ENCODE assay signal across 16 cellular contexts in the genomic region with DNA sequence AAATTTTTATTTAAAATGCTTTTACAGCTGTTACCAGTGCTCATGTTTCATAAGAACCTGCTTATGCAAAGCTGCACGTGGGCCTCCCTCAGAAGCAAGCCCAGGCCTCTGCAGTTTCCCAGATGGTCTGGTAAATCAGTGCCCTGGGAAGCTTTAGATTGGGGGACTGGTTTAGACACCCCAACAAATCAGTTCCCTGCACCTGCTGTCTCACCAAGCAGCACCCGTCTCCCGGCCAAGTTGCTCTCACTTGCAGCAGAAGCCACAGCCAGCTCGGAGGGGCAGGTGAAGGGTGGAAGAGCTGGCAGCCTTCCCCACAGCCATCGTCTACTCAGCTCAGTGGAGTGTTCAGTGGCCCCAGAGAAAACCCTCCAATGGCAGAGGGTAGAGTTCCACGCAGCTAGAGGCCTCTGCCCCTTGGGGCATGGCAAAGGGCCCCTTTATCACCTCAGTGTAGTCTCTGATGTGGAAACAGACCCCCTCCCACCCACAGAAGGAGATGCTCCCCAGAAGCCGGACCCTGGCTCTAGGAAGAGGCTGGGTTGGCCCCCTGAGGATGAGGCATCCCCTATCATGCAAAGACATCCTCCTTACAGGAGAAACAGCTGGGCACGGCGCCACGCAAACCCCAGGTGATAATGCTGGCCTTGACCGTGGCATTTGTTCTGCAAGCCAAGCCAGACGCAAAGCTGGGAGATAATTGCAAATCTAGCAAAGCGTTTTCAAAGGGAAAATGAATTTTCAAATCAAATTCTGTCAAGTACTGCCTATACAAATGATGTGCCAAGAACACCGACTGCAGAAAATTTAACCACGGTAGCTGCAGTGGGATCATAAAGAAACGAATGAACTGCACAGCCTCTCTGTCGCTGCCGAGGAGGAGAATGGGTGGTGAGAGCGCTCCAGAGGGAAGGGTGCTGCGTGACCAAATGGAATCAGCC. TPM values are rescaled to one million over a fixed set of nuclear protein-coding genes. Genes with fewer than 3 reads are reported as not detected.
A peak's percentile ranks its signal among the peaks of the same experiment; 100 is the strongest.
DNase-seq lines count a peak whose midpoint lies in the region; ATAC-seq and TF ChIP-seq lines count a peak whose summit lies in the region.
"Had no signal": no experiment of that assay in that cellular context is flagged by ENCODE, and none has a peak within 500 bp of the region (broad histone marks: within the 10 kb centered on the region; RNA-seq: fewer than 3 reads in every experiment).

No MANE protein-coding gene starts in this region.

- H3K27ac Mint-ChIP-seq in effector memory CD8-positive, alpha-beta T cell = peak overlapping the region; percentile 44 to 86
- no peak overlapping the region for H3K27ac Mint-ChIP-seq in MCF 10A (ENCODE audit: low read depth, unreplicated experiment)
- H3K27ac Mint-ChIP-seq: activated T-cell treated with anti-CD3 and anti-CD28 coated beads, Interleukin-2, amount 50 U/mL, for 72 hours; T-helper 1 cell treated with Interleukin-12 subunit alpha and Interleukin-12 subunit beta and Interleukin-4 antibody, amounts not matched to agents 30 μg/mL and 1 μg/mL, for 36 hours had no signal

- POLR2A ChIA-PET in MCF 10A (lab: Yijun Ruan, JAX) = no interaction called here

- DNase-seq in G401 (ENCODE audit: low spot score) (peak; percentile 89), NCI-H2227 treated with DMSO at 0.1 percent for 48 hours (lab: John Stamatoyannopoulos, UW) (peak; percentile 38), posterior vena cava (ENCODE audit: low spot score) (peak; percentile 67), MCF 10A (ENCODE audit: unreplicated experiment) (no peak), BE2C (no peak)
- DNase-seq in effector memory CD8-positive, alpha-beta T cell = no peak
- no peak for DNase-seq in activated naive CD4-positive, alpha-beta T cell treated with anti-CD3 and anti-CD28 coated beads, Interleukin-2, amount 50 U/mL, for 16 hours
- DNase-seq: activated CD4-positive, alpha-beta T cell treated with anti-CD3 and anti-CD28 coated beads, Interleukin-2, amount 50 U/mL, for 1 hour; activated T-cell treated with anti-CD3 and anti-CD28 coated beads, Interleukin-2, amount 50 U/mL, for 72 hours; GF-D8; left ventricle myocardium inferior; small intestine had no signal

- no peaks in the 10 kb centered on the region for H3K27me3 ChIP-seq in BE2C

- H3K9me3 Mint-ChIP-seq in effector memory CD8-positive, alpha-beta T cell = no peaks in the 10 kb centered on the region
- H3K9me3 Mint-ChIP-seq in MCF 10A (ENCODE audit: unreplicated experiment) = no peaks in the 10 kb centered on the region
- H3K9me3 Mint-ChIP-seq: neural crest cell had no signal

- in situ Hi-C loops in G401 (cut with HindIII; ENCODE audit: low sequenced_read_pairs) = loop anchor here (10.0 kb wide), 1 partner anchor 62 kb away; no protein-coding TSS in a partner anchor

- no TSS peak for BruUV-seq in MCF 10A (replicated peaks; lab: Mats Ljungman, UMichigan)

- no peaks in the 10 kb centered on the region for H3K9me3 ChIP-seq in BE2C

- H3K4me1 ChIP-seq in BE2C = peaks cover 6% of the 10 kb centered on the region

- TF ChIP-seq CTCF in MCF 10A (IDR thresholded peaks at IDR 0.05; ENCODE audit: unreplicated experiment) (no peak), BE2C (IDR thresholded peaks at IDR 0.05; ENCODE audit: low read depth, low read length) (no peak)

- H3K36me3 Mint-ChIP-seq in effector memory CD8-positive, alpha-beta T cell (ENCODE audit: insufficient read depth) = peaks cover 8% of the 10 kb centered on the region
- H3K36me3 Mint-ChIP-seq in MCF 10A (ENCODE audit: insufficient read depth, unreplicated experiment) = no peaks in the 10 kb centered on the region

- no peak overlapping the region for H3K4me3 ChIP-seq in BE2C (ENCODE audit: low read depth, low read length)
- H3K4me3 ChIP-seq: left ventricle myocardium inferior had no signal

- H3K36me3 ChIP-seq in BE2C = no peaks in the 10 kb centered on the region

- no peak for ATAC-seq in effector memory CD8-positive, alpha-beta T cell (replicated peaks)
- ATAC-seq in GM18867 (IDR thresholded peaks at IDR 0.05; ENCODE audit: unreplicated experiment) = no peak
- ATAC-seq: activated T-cell treated with anti-CD3 and anti-CD28 coated beads, Interleukin-2, amount 50 U/mL, for 72 hours had no signal

- intact Hi-C loops in posterior vena cava (cut with DNase I) (no loop called here), MCF 10A (cut with micrococcal nuclease) (no loop called here)

- no peaks in the 10 kb centered on the region for H3K27me3 Mint-ChIP-seq in effector memory CD8-positive, alpha-beta T cell
- no peaks in the 10 kb centered on the region for H3K27me3 Mint-ChIP-seq in MCF 10A (ENCODE audit: insufficient read depth, unreplicated experiment)

- peaks cover 12 to 23% of the 10 kb centered on the region in 2 donors for H3K4me1 Mint-ChIP-seq in effector memory CD8-positive, alpha-beta T cell (ENCODE audit: low read depth in 2 of 2)
- H3K4me1 Mint-ChIP-seq in MCF 10A (ENCODE audit: insufficient read depth, unreplicated experiment) = no peaks in the 10 kb centered on the region
- H3K4me1 Mint-ChIP-seq: neural crest cell had no signal

- no peak overlapping the region for H3K4me3 Mint-ChIP-seq in effector memory CD8-positive, alpha-beta T cell
- no peak overlapping the region for H3K4me3 Mint-ChIP-seq in MCF 10A (ENCODE audit: unreplicated experiment)
- H3K4me3 Mint-ChIP-seq: neural crest cell; T-helper 1 cell treated with Interleukin-12 subunit alpha and Interleukin-12 subunit beta and Interleukin-4 antibody, amounts not matched to agents 30 μg/mL and 1 μg/mL, for 36 hours had no signal

- CTCF ChIA-PET in MCF 10A (lab: Yijun Ruan, JAX) = no interaction called here

RNA-seq across cellular contexts. Expression of a gene that starts 51.9 kb away (rescaled TPM):
- 9.4 and 11.4 TPM in 2 replicates for total RNA-seq in G401 (2014; rRNA removed; shearing (Covaris generic))
- total RNA-seq in posterior vena cava (1 to 10 TPM; 7.4 to 8.4 TPM), MCF 10A (2022) (1.6 and 2.5 TPM in 2 replicates)
- 2.3 TPM for polyA plus RNA-seq in BE2C (2012; ENCODE audit: insufficient read depth, insufficient read length, low read depth)

RNA-seq across cellular contexts. Expression of a gene that starts 52.2 kb away (rescaled TPM):
- 1.5 TPM in 1 of 2 replicates, not detected in the other for total RNA-seq in G401 (2014; rRNA removed; shearing (Covaris generic))
- total RNA-seq in posterior vena cava (not detected), MCF 10A (2022) (0.16 TPM in 1 of 2 replicates, not detected in the other)
- 0.54 TPM for polyA plus RNA-seq in BE2C (2012; ENCODE audit: insufficient read depth, insufficient read length, low read depth)
- total RNA-seq: activated T-cell treated with anti-CD3 and anti-CD28 coated beads, Interleukin-2, amount 50 U/mL, for 72 hours; endothelial cell of umbilical vein; left ventricle myocardium inferior; neural crest cell had no signal

Comparison
In these comparisons a context has a peak if more than half of its experiments do, and no peak if none do; other contexts are left out.
1. DNase-seq: peak in G401 (single experiment), NCI-H2227 treated with DMSO at 0.1 percent for 48 hours (single experiment) and posterior vena cava (single experiment); none in effector memory CD8-positive, alpha-beta T cell (0 of 3), activated naive CD4-positive, alpha-beta T cell treated with anti-CD3 and anti-CD28 coated beads, Interleukin-2, amount 50 U/mL, for 16 hours (single experiment), MCF 10A (single experiment) and BE2C (single experiment).